Comparison of ENCODE assay signal across 19 cellular contexts in genomic region chr6:132404330-132404729, GRCh38. TPM values are rescaled to one million over a fixed set of nuclear protein-coding genes. Genes with fewer than 3 reads are reported as not detected.
"Had no signal": no experiment of that assay in that cellular context is flagged by ENCODE, and none has a peak within 500 bp of the region (broad histone marks: within the 10 kb centered on the region; RNA-seq: fewer than 3 reads in every experiment).

No MANE protein-coding gene starts in this region.

- H3K27ac Mint-ChIP-seq: activated CD8-positive, alpha-beta T cell treated with anti-CD3 and anti-CD28 coated beads, Interleukin-2, amount 10 ng/mL, durations not matched to agents 7 days and 5 days; activated naive CD4-positive, alpha-beta T cell treated with anti-CD3 and anti-CD28 coated beads, Interleukin-2, amount 10 ng/mL, durations not matched to agents 7 days and 5 days; activated naive CD8-positive, alpha-beta T cell treated with anti-CD3 and anti-CD28 coated beads, Interleukin-2, amount 50 U/mL, for 24 hours; activated T-cell treated with anti-CD3 and anti-CD28 coated beads, Interleukin-2, amount 50 U/mL, for 24 hours; nephron progenitor cell; stimulated activated naive CD8-positive, alpha-beta T cell treated with anti-CD3 and anti-CD28 coated beads, Interleukin-15, Interleukin-2, amounts not matched to agents 100 ng/mL and 50 ng/mL, for 24 hours had no signal

- H3K4me2 ChIP-seq: hepatocyte had no signal

- H2AFZ ChIP-seq: hepatocyte had no signal

- H3K4me3 ChIP-seq: breast epithelium, coronary artery, hepatocyte, psoas muscle, transverse colon, uterus had no signal

- H3K4me1 ChIP-seq: breast epithelium, psoas muscle, uterus had no signal

- H3K79me2 ChIP-seq: hepatocyte had no signal

- H3K27me3 ChIP-seq: uterus had no signal

- H3K9me3 ChIP-seq: breast epithelium, psoas muscle, transverse colon, uterus had no signal

- ATAC-seq: activated CD8-positive, alpha-beta T cell treated with anti-CD3 and anti-CD28 coated beads, Interleukin-2, amount 10 ng/mL, durations not matched to agents 7 days and 5 days; foreskin keratinocyte; psoas muscle; right cardiac atrium had no signal

- DNase-seq: activated CD4-positive, alpha-beta T cell treated with anti-CD3 and anti-CD28 coated beads for 48 hours; activated CD4-positive, CD25-positive, alpha-beta regulatory T cell; activated CD8-positive, alpha-beta T cell treated with anti-CD3 and anti-CD28 coated beads, Interleukin-2, amount 10 ng/mL, durations not matched to agents 7 days and 5 days; activated naive CD4-positive, alpha-beta T cell treated with anti-CD3 and anti-CD28 coated beads, Interleukin-2, amount 10 ng/mL, durations not matched to agents 7 days and 5 days; activated naive CD8-positive, alpha-beta T cell treated with anti-CD3 and anti-CD28 coated beads, Interleukin-2, amount 50 U/mL, for 24 hours; activated T-cell treated with anti-CD3 and anti-CD28 coated beads, Interleukin-2, amount 50 U/mL, for 24 hours; aorta; foreskin keratinocyte; nephron progenitor cell; psoas muscle; right cardiac atrium; stimulated activated CD4-positive, alpha-beta T cell treated with anti-CD3 and anti-CD28 coated beads, Interleukin-2, amount 100 ng/mL, for 24 hours; T-helper 9 cell; transverse colon; uterus had no signal

- H3K4me3 Mint-ChIP-seq: activated CD8-positive, alpha-beta T cell treated with anti-CD3 and anti-CD28 coated beads, Interleukin-2, amount 10 ng/mL, durations not matched to agents 7 days and 5 days; activated naive CD4-positive, alpha-beta T cell treated with anti-CD3 and anti-CD28 coated beads, Interleukin-2, amount 10 ng/mL, durations not matched to agents 7 days and 5 days; activated naive CD8-positive, alpha-beta T cell treated with anti-CD3 and anti-CD28 coated beads, Interleukin-2, amount 50 U/mL, for 24 hours; activated T-cell treated with anti-CD3 and anti-CD28 coated beads, Interleukin-2, amount 50 U/mL, for 24 hours; nephron progenitor cell; stimulated activated naive CD8-positive, alpha-beta T cell treated with anti-CD3 and anti-CD28 coated beads, Interleukin-15, Interleukin-2, amounts not matched to agents 100 ng/mL and 50 ng/mL, for 24 hours had no signal

- H3K36me3 ChIP-seq: breast epithelium, transverse colon, uterus had no signal

- H3K36me3 Mint-ChIP-seq: activated naive CD4-positive, alpha-beta T cell treated with anti-CD3 and anti-CD28 coated beads, Interleukin-2, amount 10 ng/mL, durations not matched to agents 7 days and 5 days had no signal

- H3K27ac ChIP-seq: breast epithelium, coronary artery, foreskin keratinocyte, hepatocyte, psoas muscle, transverse colon, uterus had no signal

- H3K4me1 Mint-ChIP-seq: nephron progenitor cell had no signal

- H3K9me3 Mint-ChIP-seq: activated naive CD4-positive, alpha-beta T cell treated with anti-CD3 and anti-CD28 coated beads, Interleukin-2, amount 10 ng/mL, durations not matched to agents 7 days and 5 days; activated naive CD8-positive, alpha-beta T cell treated with anti-CD3 and anti-CD28 coated beads, Interleukin-2, amount 50 U/mL, for 24 hours; activated T-cell treated with anti-CD3 and anti-CD28 coated beads, Interleukin-2, amount 50 U/mL, for 24 hours; nephron progenitor cell; stimulated activated naive CD8-positive, alpha-beta T cell treated with anti-CD3 and anti-CD28 coated beads, Interleukin-15, Interleukin-2, amounts not matched to agents 100 ng/mL and 50 ng/mL, for 24 hours had no signal

RNA-seq across cellular contexts. Expression of gene MOXD1, which starts 3.1 kb away (rescaled TPM):
- total RNA-seq: activated CD8-positive, alpha-beta T cell treated with anti-CD3 and anti-CD28 coated beads, Interleukin-2, amount 10 ng/mL, durations not matched to agents 7 days and 5 days had no signal
